Comparison of ENCODE assay signal across 8 cellular contexts in the genomic region with DNA sequence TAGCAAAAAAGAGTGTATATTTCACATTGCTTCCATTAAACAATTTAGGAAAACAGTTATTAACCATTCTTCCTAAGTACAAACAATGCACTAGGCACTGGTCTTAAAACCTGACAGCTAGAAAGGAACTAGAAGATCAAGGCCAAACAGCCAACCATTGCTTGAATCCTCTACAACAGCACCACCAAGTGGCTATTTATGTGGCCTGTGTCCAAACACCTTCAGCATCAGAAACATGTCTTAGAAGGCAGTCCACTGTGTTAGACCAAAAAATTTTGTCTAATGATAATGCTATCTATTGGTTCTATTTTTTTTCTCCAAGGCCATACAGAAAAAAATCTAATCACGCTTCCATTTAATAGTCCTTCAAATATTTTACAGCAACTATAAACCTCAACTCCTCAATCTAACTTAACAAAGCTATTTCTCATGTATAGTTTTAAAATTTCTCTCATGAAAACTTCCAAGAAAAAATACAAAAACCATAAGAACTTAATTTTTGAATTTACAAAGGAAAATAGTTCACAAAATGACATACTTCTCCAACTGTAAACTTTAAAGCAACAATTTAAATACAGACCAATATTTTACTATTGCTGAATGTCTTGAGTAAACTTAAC. TPM values are rescaled to one million over a fixed set of nuclear protein-coding genes. Genes with fewer than 3 reads are reported as not detected.
DNase-seq lines count a peak whose midpoint lies in the region; ATAC-seq and TF ChIP-seq lines count a peak whose summit lies in the region.

No MANE protein-coding gene starts in this region.

- peaks cover 42% of the 10 kb centered on the region for H3K36me3 Mint-ChIP-seq in WTC11

- intact Hi-C loops in sciatic nerve (cut with DNase I) = no loop called here

- no peak overlapping the region for H3K4me3 Mint-ChIP-seq in WTC11

- H3K27me3 Mint-ChIP-seq in WTC11 (ENCODE audit: low read depth) = no peaks in the 10 kb centered on the region

- TF ChIP-seq CTCF in WTC11 (IDR thresholded peaks at IDR 0.05) = peak; percentile 48

- ATAC-seq in GM18517 (IDR thresholded peaks at IDR 0.05; ENCODE audit: unreplicated experiment) = peak; percentile 70
- peak; percentile 72 for ATAC-seq in HG03060 (IDR thresholded peaks at IDR 0.05; ENCODE audit: low read depth, unreplicated experiment)
- peak; percentile 81 for ATAC-seq in WTC11
- no peak for ATAC-seq in sciatic nerve

- DNase-seq in COLO668 (lab: John Stamatoyannopoulos, UW; ENCODE audit: unreplicated experiment) (peak; percentile 46), NCI-H2081 (lab: John Stamatoyannopoulos, UW) (peak; percentile 72 to 88), WTC11 (ENCODE audit: low spot score) (peak; percentile 46), islet precursor cell (peak; percentile 71), sciatic nerve (ENCODE audit: low spot score) (no peak)
- no peak for DNase-seq in activated CD4-positive, CD25-positive, alpha-beta regulatory T cell (lab: John Stamatoyannopoulos, UW)

- H3K27ac Mint-ChIP-seq in WTC11 = no peak overlapping the region

- POLR2A ChIA-PET in WTC11 (lab: Charles Lee) = interaction anchor here (0.6 to 2.0 kb wide), 2 partner anchors 133 to 244 kb away, joined by 4 to 6 read pairs; no protein-coding TSS in a partner anchor

- CTCF ChIA-PET in WTC11 (lab: Charles Lee) = interaction anchor here (0.6 to 3.3 kb wide), 16 partner anchors 15 to 354 kb away, joined by 3 to 34 read pairs (median 4); a partner anchor contains a TSS

- peaks cover 4% of the 10 kb centered on the region for H3K9me3 Mint-ChIP-seq in WTC11

- H3K4me1 Mint-ChIP-seq in WTC11 = no peaks in the 10 kb centered on the region

TF ChIP-seq in WTC11, 78 proteins besides CTCF, POLR2A, EP300 and RAD21:
- TF ChIP-seq JUN (CRISPR knock-in tag; IDR thresholded peaks at IDR 0.05) (no peak), GABPB1 (CRISPR knock-in tag; IDR thresholded peaks at IDR 0.05) (no peak), TP53 (CRISPR knock-in tag; IDR thresholded peaks at IDR 0.05) (no peak), CREM (CRISPR knock-in tag; IDR thresholded peaks at IDR 0.05) (no peak), ZNF263 (CRISPR knock-in tag; IDR thresholded peaks at IDR 0.05; ENCODE audit: low read depth) (no peak), TEAD1 (CRISPR knock-in tag; IDR thresholded peaks at IDR 0.05) (no peak), HMGA2 (CRISPR knock-in tag; IDR thresholded peaks at IDR 0.05) (no peak)
- TF ChIP-seq, protein P1, sequence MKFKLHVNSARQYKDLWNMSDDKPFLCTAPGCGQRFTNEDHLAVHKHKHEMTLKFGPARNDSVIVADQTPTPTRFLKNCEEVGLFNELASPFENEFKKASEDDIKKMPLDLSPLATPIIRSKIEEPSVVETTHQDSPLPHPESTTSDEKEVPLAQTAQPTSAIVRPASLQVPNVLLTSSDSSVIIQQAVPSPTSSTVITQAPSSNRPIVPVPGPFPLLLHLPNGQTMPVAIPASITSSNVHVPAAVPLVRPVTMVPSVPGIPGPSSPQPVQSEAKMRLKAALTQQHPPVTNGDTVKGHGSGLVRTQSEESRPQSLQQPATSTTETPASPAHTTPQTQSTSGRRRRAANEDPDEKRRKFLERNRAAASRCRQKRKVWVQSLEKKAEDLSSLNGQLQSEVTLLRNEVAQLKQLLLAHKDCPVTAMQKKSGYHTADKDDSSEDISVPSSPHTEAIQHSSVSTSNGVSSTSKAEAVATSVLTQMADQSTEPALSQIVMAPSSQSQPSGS (CRISPR knock-in tag; IDR thresholded peaks at IDR 0.05; ENCODE audit: borderline replicate concordance, low read depth) = no peak
- TF ChIP-seq, protein P2, sequence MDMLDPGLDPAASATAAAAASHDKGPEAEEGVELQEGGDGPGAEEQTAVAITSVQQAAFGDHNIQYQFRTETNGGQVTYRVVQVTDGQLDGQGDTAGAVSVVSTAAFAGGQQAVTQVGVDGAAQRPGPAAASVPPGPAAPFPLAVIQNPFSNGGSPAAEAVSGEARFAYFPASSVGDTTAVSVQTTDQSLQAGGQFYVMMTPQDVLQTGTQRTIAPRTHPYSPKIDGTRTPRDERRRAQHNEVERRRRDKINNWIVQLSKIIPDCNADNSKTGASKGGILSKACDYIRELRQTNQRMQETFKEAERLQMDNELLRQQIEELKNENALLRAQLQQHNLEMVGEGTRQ (CRISPR knock-in tag; IDR thresholded peaks at IDR 0.05) = no peak
- TF ChIP-seq, protein P3, sequence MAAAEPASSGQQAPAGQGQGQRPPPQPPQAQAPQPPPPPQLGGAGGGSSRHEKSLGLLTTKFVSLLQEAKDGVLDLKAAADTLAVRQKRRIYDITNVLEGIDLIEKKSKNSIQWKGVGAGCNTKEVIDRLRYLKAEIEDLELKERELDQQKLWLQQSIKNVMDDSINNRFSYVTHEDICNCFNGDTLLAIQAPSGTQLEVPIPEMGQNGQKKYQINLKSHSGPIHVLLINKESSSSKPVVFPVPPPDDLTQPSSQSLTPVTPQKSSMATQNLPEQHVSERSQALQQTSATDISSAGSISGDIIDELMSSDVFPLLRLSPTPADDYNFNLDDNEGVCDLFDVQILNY (CRISPR knock-in tag; IDR thresholded peaks at IDR 0.05) = no peak

RNA-seq across cellular contexts. Expression of a gene that starts 36.1 kb away (rescaled TPM):
- 33.2 to 45.4 TPM (median 36.1 TPM) in 3 replicates for total RNA-seq in WTC11 (2021)
- total RNA-seq in sciatic nerve = 12.1 TPM

Comparison
In these comparisons a context has a peak if more than half of its experiments do, and no peak if none do; other contexts are left out.
1. DNase-seq: peak in COLO668 (single experiment), NCI-H2081 (2 of 2), WTC11 (single experiment) and islet precursor cell (single experiment); none in sciatic nerve (single experiment) and activated CD4-positive, CD25-positive, alpha-beta regulatory T cell (0 of 4).